Comparison of ENCODE assay signal across 1 cellular context in the genomic region with DNA sequence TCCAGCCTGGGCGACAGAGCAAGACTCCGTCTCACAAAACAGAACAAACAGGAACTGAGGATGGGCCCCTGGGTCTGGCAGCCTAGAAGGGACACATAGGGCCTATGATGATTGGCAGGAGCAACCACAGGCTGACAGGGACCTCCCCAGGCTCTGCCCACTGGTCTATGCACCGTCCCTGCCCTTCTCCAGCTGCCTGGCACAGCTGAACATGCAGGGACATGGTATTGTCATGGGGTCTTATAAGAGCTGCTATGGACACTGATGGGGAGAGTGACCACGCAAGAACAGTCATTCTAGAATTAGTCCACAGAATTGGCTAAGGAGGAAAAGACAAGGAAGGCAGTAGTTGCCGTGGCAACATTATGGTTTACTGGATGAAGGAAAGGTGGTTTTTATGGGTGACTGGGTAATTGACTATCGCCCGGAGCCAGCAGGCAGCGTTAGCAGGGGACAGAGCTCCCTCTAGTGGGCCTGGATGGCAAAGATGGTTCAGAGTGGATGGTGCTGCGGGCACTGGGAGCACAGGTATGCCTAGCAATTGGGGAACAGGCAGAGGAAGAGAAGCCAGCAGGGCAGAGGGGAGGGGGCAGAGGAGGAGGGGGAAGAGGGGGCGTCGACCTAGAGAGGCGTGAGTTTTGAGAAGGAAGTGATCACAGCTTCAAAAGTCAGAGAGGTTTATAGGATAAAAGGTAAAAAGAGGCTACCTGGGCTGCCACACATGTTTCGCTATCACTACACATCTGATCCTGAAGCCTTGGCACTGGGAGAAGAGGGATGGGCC.
A peak's percentile ranks its signal among the peaks of the same experiment; 100 is the strongest.
TF ChIP-seq lines count a peak whose summit lies in the region.

No MANE protein-coding gene starts in this region.

TF ChIP-seq in HepG2, 621 proteins besides CTCF, POLR2A, EP300 and RAD21 (continued from another document):
- TF ChIP-seq, protein P1, sequence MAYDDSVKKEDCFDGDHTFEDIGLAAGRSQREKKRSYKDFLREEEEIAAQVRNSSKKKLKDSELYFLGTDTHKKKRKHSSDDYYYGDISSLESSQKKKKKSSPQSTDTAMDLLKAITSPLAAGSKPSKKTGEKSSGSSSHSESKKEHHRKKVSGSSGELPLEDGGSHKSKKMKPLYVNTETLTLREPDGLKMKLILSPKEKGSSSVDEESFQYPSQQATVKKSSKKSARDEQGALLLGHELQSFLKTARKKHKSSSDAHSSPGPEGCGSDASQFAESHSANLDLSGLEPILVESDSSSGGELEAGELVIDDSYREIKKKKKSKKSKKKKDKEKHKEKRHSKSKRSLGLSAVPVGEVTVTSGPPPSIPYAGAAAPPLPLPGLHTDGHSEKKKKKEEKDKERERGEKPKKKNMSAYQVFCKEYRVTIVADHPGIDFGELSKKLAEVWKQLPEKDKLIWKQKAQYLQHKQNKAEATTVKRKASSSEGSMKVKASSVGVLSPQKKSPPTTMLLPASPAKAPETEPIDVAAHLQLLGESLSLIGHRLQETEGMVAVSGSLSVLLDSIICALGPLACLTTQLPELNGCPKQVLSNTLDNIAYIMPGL (CRISPR knock-in tag; IDR thresholded peaks at IDR 0.05; ENCODE audit: borderline replicate concordance in 1 of 2, low read depth in 1 of 2) = peak in 1 of 2 experiments; percentile 30; a peak in 1 of 4 replicates
- TF ChIP-seq BCL6 (CRISPR knock-in tag; IDR thresholded peaks at IDR 0.05) (0 out of 2 replicates have a peak, but pooled peaks have one; percentile 28), ZNF775 (CRISPR knock-in tag; IDR thresholded peaks at IDR 0.05; ENCODE audit: borderline replicate concordance) (no peak), MXI1 (IDR thresholded peaks at IDR 0.05; ENCODE audit: borderline replicate concordance, low read depth, low read length) (no peak), ASH2L (IDR thresholded peaks at IDR 0.05; ENCODE audit: insufficient read length, low read depth, low read length) (no peak), HDAC2 (CRISPR knock-in tag; IDR thresholded peaks at IDR 0.05) (no peak), JARID2 (CRISPR knock-in tag; IDR thresholded peaks at IDR 0.05; ENCODE audit: insufficient replicate concordance) (no peak), PHF20 (CRISPR knock-in tag; IDR thresholded peaks at IDR 0.05) (no peak), ZNF558 (CRISPR knock-in tag; IDR thresholded peaks at IDR 0.05; ENCODE audit: borderline replicate concordance) (no peak), ZC3H13 (CRISPR knock-in tag; IDR thresholded peaks at IDR 0.05) (no peak), KLF11 (CRISPR knock-in tag; IDR thresholded peaks at IDR 0.05) (no peak)
